29 cellular contexts compared by ENCODE assay signal in genomic region chr3:42649006-42649405, GRCh38. TPM values are rescaled to one million over a fixed set of nuclear protein-coding genes. Genes with fewer than 3 reads are reported as not detected.
DNase-seq lines count a peak whose midpoint lies in the region; ATAC-seq and TF ChIP-seq lines count a peak whose summit lies in the region.
"Had no signal": no experiment of that assay in that cellular context is flagged by ENCODE, and none has a peak within 500 bp of the region (broad histone marks: within the 10 kb centered on the region; RNA-seq: fewer than 3 reads in every experiment).

No MANE protein-coding gene starts in this region.

- CTCF ChIA-PET in CD4-positive, alpha-beta T cell (lab: Charles Lee): interaction anchor here (2.2 kb wide), 1 partner anchor 12 kb away, joined by 5 read pairs; no protein-coding TSS in a partner anchor

- H3K27me3 Mint-ChIP-seq in CD4-positive, alpha-beta T cell: no peaks in the 10 kb centered on the region
- H3K27me3 Mint-ChIP-seq in nephron progenitor cell (ENCODE audit: low read depth, poor library complexity): peaks cover 3% of the 10 kb centered on the region
- H3K27me3 Mint-ChIP-seq: dendritic cell treated with granulocyte-macrophage colony-stimulating factor and Interleukin-4, amounts not matched to agents 40 ng/mL and 50 ng/mL, for 4 days had no signal

- no peak overlapping the region for H3K4me3 ChIP-seq in GM23248
- H3K4me3 ChIP-seq: breast epithelium, skin epidermis, upper lobe of left lung had no signal

- H3K9ac ChIP-seq in GM23248: peak overlapping the region; percentile 17; the same call in 1 of the 2 replicates

- TF ChIP-seq CTCF in CD4-positive, alpha-beta T cell (IDR thresholded peaks at IDR 0.05): no peak
- TF ChIP-seq CTCF in nephron progenitor cell (IDR thresholded peaks at IDR 0.05) (no peak), GM13977 (IDR thresholded peaks at IDR 0.05; ENCODE audit: extremely low read depth, insufficient read depth, missing control alignments) (no peak), foreskin keratinocyte (conservative IDR thresholded peaks at IDR 0.05) (no peak)

- H3K9me2 ChIP-seq in GM23248 (ENCODE audit: insufficient read depth): no peaks in the 10 kb centered on the region

- no peaks in the 10 kb centered on the region for H3K9me3 Mint-ChIP-seq in CD4-positive, alpha-beta T cell
- no peaks in the 10 kb centered on the region for H3K9me3 Mint-ChIP-seq in nephron progenitor cell
- H3K9me3 Mint-ChIP-seq: activated T-helper 1 cell treated with anti-CD3 and anti-CD28 coated beads, Interleukin-12 subunit alpha, Interleukin-12 subunit beta, Interleukin-2, Interleukin-4 antibody, amounts not matched to agents 30 ng/mL and 10 ng/mL and 1 ng/mL, durations not matched to agents 14 hours and 24 hours and 36 hours; dendritic cell treated with granulocyte-macrophage colony-stimulating factor and Interleukin-4, amounts not matched to agents 40 ng/mL and 50 ng/mL, for 4 days; stimulated activated naive CD8-positive, alpha-beta T cell treated with anti-CD3 and anti-CD28 coated beads, Interleukin-15, amount 100 ng/mL, for 72 hours had no signal

- H3K4me3 Mint-ChIP-seq in CD4-positive, alpha-beta T cell: no peak overlapping the region
- no peak overlapping the region for H3K4me3 Mint-ChIP-seq in nephron progenitor cell
- H3K4me3 Mint-ChIP-seq: activated T-helper 1 cell treated with anti-CD3 and anti-CD28 coated beads, Interleukin-12 subunit alpha, Interleukin-12 subunit beta, Interleukin-2, Interleukin-4 antibody, amounts not matched to agents 30 ng/mL and 10 ng/mL and 1 ng/mL, durations not matched to agents 14 hours and 24 hours and 36 hours; dendritic cell treated with granulocyte-macrophage colony-stimulating factor and Interleukin-4, amounts not matched to agents 40 ng/mL and 50 ng/mL, for 4 days; naive B cell; stimulated activated naive CD8-positive, alpha-beta T cell treated with anti-CD3 and anti-CD28 coated beads, Interleukin-15, amount 100 ng/mL, for 72 hours had no signal

- H4K20me1 ChIP-seq in GM23248 (ENCODE audit: insufficient read depth): no peaks in the 10 kb centered on the region

- POLR2A ChIA-PET in CD4-positive, alpha-beta T cell (lab: Charles Lee): no interaction called here

- no peak overlapping the region for H2AFZ ChIP-seq in GM23248

- no peak overlapping the region for H3K4me2 ChIP-seq in GM23248 (ENCODE audit: unreplicated experiment)

- 70 to 71% methylated on average over 2 of the region's 2 CpGs for WGBS in GM23248 (ENCODE audit: low coverage in 1 of 2, low lambda C conversion rate in 2 of 2, missing lambda C conversion rate in 2 of 2), 2 experiments

- peaks cover 57% of the 10 kb centered on the region for H3F3A ChIP-seq in GM23248 (ENCODE audit: insufficient read depth)

- no peaks in the 10 kb centered on the region for H3K9me3 ChIP-seq in CD4-positive, alpha-beta T cell (ENCODE audit: control insufficient read depth, low read length)
- no peaks in the 10 kb centered on the region for H3K9me3 ChIP-seq in GM23248 (ENCODE audit: low read depth)
- H3K9me3 ChIP-seq: breast epithelium, upper lobe of left lung had no signal

- no peak overlapping the region for H3K27ac ChIP-seq in CD4-positive, alpha-beta T cell (ENCODE audit: low read depth, low read length)
- H3K27ac ChIP-seq in GM23248: no peak overlapping the region
- H3K27ac ChIP-seq in caudate nucleus (ENCODE audit: low read depth, low read length): peak overlapping the region; percentile 98
- no peak overlapping the region for H3K27ac ChIP-seq in foreskin keratinocyte
- H3K27ac ChIP-seq: breast epithelium, skin epidermis had no signal

- H3K4me1 Mint-ChIP-seq in CD4-positive, alpha-beta T cell (ENCODE audit: low read depth): peaks cover 35% of the 10 kb centered on the region
- peaks cover 26% of the 10 kb centered on the region for H3K4me1 Mint-ChIP-seq in nephron progenitor cell

- peaks cover 28% of the 10 kb centered on the region for H3K36me3 ChIP-seq in GM23248 (ENCODE audit: low read depth)

- no peaks in the 10 kb centered on the region for H3K27me3 ChIP-seq in CD4-positive, alpha-beta T cell (ENCODE audit: control insufficient read depth, insufficient read depth, low read length)
- H3K27me3 ChIP-seq in GM23248 (replicated peaks; ENCODE audit: insufficient read depth) (no peaks in the 10 kb centered on the region), foreskin keratinocyte (no peaks in the 10 kb centered on the region)
- H3K27me3 ChIP-seq: breast epithelium, upper lobe of left lung had no signal

- ATAC-seq in CD4-positive, alpha-beta T cell (ENCODE audit: poor library complexity): no peak
- no peak for ATAC-seq in GM18502 (IDR thresholded peaks at IDR 0.05; ENCODE audit: poor library complexity, unreplicated experiment)
- ATAC-seq in GM18868 (IDR thresholded peaks at IDR 0.05; ENCODE audit: unreplicated experiment): no peak
- no peak for ATAC-seq in foreskin keratinocyte
- ATAC-seq: HCT116; Panc1; stimulated activated naive CD8-positive, alpha-beta T cell treated with anti-CD3 and anti-CD28 coated beads, Interleukin-15, amount 100 ng/mL, for 72 hours had no signal

- intact Hi-C loops in CD4-positive, alpha-beta T cell (cut with DNase I, micrococcal nuclease): loop anchor here in 1 of 2 experiments (5.0 kb wide), 1 partner anchor 37 kb away; no protein-coding TSS in a partner anchor

- peaks cover 45% of the 10 kb centered on the region for H3K36me3 Mint-ChIP-seq in CD4-positive, alpha-beta T cell (ENCODE audit: low read depth)
- peaks cover 34% of the 10 kb centered on the region for H3K36me3 Mint-ChIP-seq in nephron progenitor cell (ENCODE audit: low read depth)

- H3K4me1 ChIP-seq in GM23248 (ENCODE audit: insufficient read depth) (peaks cover 46% of the 10 kb centered on the region), foreskin keratinocyte (peaks cover 11% of the 10 kb centered on the region)

- in situ Hi-C loops in GM23248 (cut with MboI) (no loop called here), GM13977 (cut with MboI; ENCODE audit: low pct_unique_long_range_greater_than_20kb, low sequenced_read_pairs, unreplicated experiment) (no loop called here)

- peaks cover 82% of the 10 kb centered on the region for H3K79me2 ChIP-seq in GM23248 (ENCODE audit: insufficient read depth)

- DNase-seq in CD4-positive, alpha-beta T cell: no peak
- DNase-seq in GM23248 (no peak), caudate nucleus (lab: John Stamatoyannopoulos, UW) (peak in 2 of 61 donors; percentile 45 to 65), nephron progenitor cell (no peak), GM13977 (ENCODE audit: low spot score) (no peak), foreskin keratinocyte (no peak)
- DNase-seq: activated CD4-positive, alpha-beta T cell treated with anti-CD3 and anti-CD28 coated beads for 1 hour; COR-L47; hypothalamus; islet precursor cell; Karpas-422; naive B cell; NCI-H1092 treated with DMSO at 0.1 percent for 48 hours; NCI-H2081 treated with DMSO at 0.1 percent for 48 hours; NCI-H510A; stimulated activated naive CD8-positive, alpha-beta T cell treated with anti-CD3 and anti-CD28 coated beads, Interleukin-15, amount 100 ng/mL, for 72 hours; upper lobe of left lung had no signal

- H3K27ac Mint-ChIP-seq in CD4-positive, alpha-beta T cell: peak overlapping the region; percentile 46
- H3K27ac Mint-ChIP-seq in nephron progenitor cell: peak overlapping the region; percentile 56
- H3K27ac Mint-ChIP-seq: activated T-helper 1 cell treated with anti-CD3 and anti-CD28 coated beads, Interleukin-12 subunit alpha, Interleukin-12 subunit beta, Interleukin-2, Interleukin-4 antibody, amounts not matched to agents 30 ng/mL and 10 ng/mL and 1 ng/mL, durations not matched to agents 14 hours and 24 hours and 36 hours; naive B cell; stimulated activated naive CD8-positive, alpha-beta T cell treated with anti-CD3 and anti-CD28 coated beads, Interleukin-15, amount 100 ng/mL, for 72 hours had no signal

RNA-seq across cellular contexts. Expression of gene ZBTB47, which starts 4.5 kb away (rescaled TPM):
- under 1 TPM; 0.47 to 0.80 TPM for total RNA-seq in CD4-positive, alpha-beta T cell
- 65.4 and 72.8 TPM in 2 replicates for total RNA-seq in GM23248 (2014; rRNA removed; shearing (Covaris generic))
- polyA plus RNA-seq in GM23248 (2016; fragmentation: Nextera tagmentation; extraction: Ambion mirVana) (5.2 TPM in 2 replicates), foreskin keratinocyte (5.3 and 6.1 TPM in 2 replicates)
- total RNA-seq in foreskin keratinocyte: 7.7 and 8.7 TPM in 2 replicates

RNA-seq across cellular contexts. Expression of gene KLHL40, which starts 36.3 kb away (rescaled TPM):
- not detected for total RNA-seq in CD4-positive, alpha-beta T cell
- total RNA-seq in GM23248 (2014; rRNA removed; shearing (Covaris generic)): not detected in 2 replicates
- not detected in 2 replicates for polyA plus RNA-seq in GM23248 (2016; fragmentation: Nextera tagmentation; extraction: Ambion mirVana)
- total RNA-seq in foreskin keratinocyte: not detected in 2 replicates
- polyA plus RNA-seq in foreskin keratinocyte: not detected in 2 replicates
- total RNA-seq: activated CD8-positive, alpha-beta memory T cell treated with anti-CD3 and anti-CD28 coated beads for 36 hours; activated T-helper 1 cell treated with anti-CD3 and anti-CD28 coated beads, Interleukin-12 subunit alpha, Interleukin-12 subunit beta, Interleukin-2, Interleukin-4 antibody, amounts not matched to agents 30 ng/mL and 10 ng/mL and 1 ng/mL, durations not matched to agents 14 hours and 24 hours and 36 hours; breast epithelium; Daoy; lung microvascular endothelial cell; pulmonary artery endothelial cell; upper lobe of left lung had no signal

RNA-seq across cellular contexts. Expression of gene NKTR, which starts 48.5 kb away (rescaled TPM):
- total RNA-seq in CD4-positive, alpha-beta T cell: 100 to 1,000 TPM; 236 to 249 TPM
- 26.0 and 41.9 TPM in 2 replicates for total RNA-seq in GM23248 (2014; rRNA removed; shearing (Covaris generic))
- polyA plus RNA-seq in GM23248 (2016; fragmentation: Nextera tagmentation; extraction: Ambion mirVana): 25.8 and 32.6 TPM in 2 replicates
- 24.7 and 26.9 TPM in 2 replicates for total RNA-seq in foreskin keratinocyte
- 3.3 and 3.5 TPM in 2 replicates for polyA plus RNA-seq in foreskin keratinocyte

RNA-seq across cellular contexts. Expression of gene HHATL, which starts 53.6 kb away (rescaled TPM):
- not detected for total RNA-seq in CD4-positive, alpha-beta T cell
- total RNA-seq in GM23248 (2014; rRNA removed; shearing (Covaris generic)): not detected in 2 replicates
- not detected in 2 replicates for polyA plus RNA-seq in GM23248 (2016; fragmentation: Nextera tagmentation; extraction: Ambion mirVana)
- not detected in 2 replicates for total RNA-seq in foreskin keratinocyte
- not detected in 2 replicates for polyA plus RNA-seq in foreskin keratinocyte
- total RNA-seq: activated CD8-positive, alpha-beta memory T cell treated with anti-CD3 and anti-CD28 coated beads for 36 hours; activated T-helper 1 cell treated with anti-CD3 and anti-CD28 coated beads, Interleukin-12 subunit alpha, Interleukin-12 subunit beta, Interleukin-2, Interleukin-4 antibody, amounts not matched to agents 30 ng/mL and 10 ng/mL and 1 ng/mL, durations not matched to agents 14 hours and 24 hours and 36 hours; Daoy; lung microvascular endothelial cell; pulmonary artery endothelial cell had no signal

RNA-seq across cellular contexts. Expression of gene SS18L2, which starts 58.3 kb away (rescaled TPM):
- 10 to 100 TPM; 47.2 to 53.6 TPM for total RNA-seq in CD4-positive, alpha-beta T cell
- 11.1 and 23.5 TPM in 2 replicates for total RNA-seq in GM23248 (2014; rRNA removed; shearing (Covaris generic))
- polyA plus RNA-seq in GM23248 (2016; fragmentation: Nextera tagmentation; extraction: Ambion mirVana) (46.9 and 49.1 TPM in 2 replicates), foreskin keratinocyte (41.9 and 50.1 TPM in 2 replicates)
- 27.2 and 31.9 TPM in 2 replicates for total RNA-seq in foreskin keratinocyte
